ENCODE assay signal across 8 cellular contexts in genomic region chr5:176619203-176619568, GRCh38. TPM values are rescaled to one million over a fixed set of nuclear protein-coding genes. Genes with fewer than 3 reads are reported as not detected.
A peak's percentile ranks its signal among the peaks of the same experiment; 100 is the strongest.
DNase-seq lines count a peak whose midpoint lies in the region; ATAC-seq lines count a peak whose summit lies in the region.

No MANE protein-coding gene starts in this region.

- peak; percentile 79 for DNase-seq in AG08395 (ENCODE audit: low spot score)
- DNase-seq in MV-4-11 (lab: John Stamatoyannopoulos, UW), result peak; percentile 26
- DNase-seq in activated CD8-positive, alpha-beta memory T cell treated with anti-CD3 and anti-CD28 coated beads for 1 hour (ENCODE audit: extremely low read depth in 1 of 2, low read depth in 1 of 2), result peak; percentile 52 to 57
- DNase-seq in effector memory CD4-positive, alpha-beta T cell, result peak; percentile 54 to 61 (median 55)
- peak; percentile 67 for DNase-seq in mucosa of gallbladder (ENCODE audit: low spot score)
- peak; percentile 71 for DNase-seq in stimulated activated CD8-positive, alpha-beta memory T cell treated with anti-CD3 and anti-CD28 coated beads, Interleukin-7, amount 100 ng/mL, for 24 hours (ENCODE audit: low read depth)
- no peak for DNase-seq in NCI-H2029 treated with DMSO at 0.1 percent for 48 hours (lab: John Stamatoyannopoulos, UW)

- ATAC-seq in GM19395 (IDR thresholded peaks at IDR 0.05; ENCODE audit: unreplicated experiment), result peak; percentile 83

- peaks cover 21% of the 10 kb centered on the region for H3K4me1 ChIP-seq in effector memory CD4-positive, alpha-beta T cell (ENCODE audit: control insufficient read depth, insufficient read depth, low read length, poor library complexity, severe bottlenecking)

- no peaks in the 10 kb centered on the region for H3K36me3 ChIP-seq in effector memory CD4-positive, alpha-beta T cell (ENCODE audit: control insufficient read depth, insufficient read depth, low read length)

- H3K27ac ChIP-seq in effector memory CD4-positive, alpha-beta T cell (ENCODE audit: insufficient read depth, low read length, poor library complexity, severe bottlenecking), result no peak overlapping the region

- peaks cover 40% of the 10 kb centered on the region for H3K27me3 ChIP-seq in effector memory CD4-positive, alpha-beta T cell (replicated peaks; ENCODE audit: control insufficient read depth, insufficient read depth, low read length, poor library complexity, severe bottlenecking)

- no peaks in the 10 kb centered on the region for H3K9me3 ChIP-seq in effector memory CD4-positive, alpha-beta T cell (ENCODE audit: control insufficient read depth, low read length)

- H3K4me3 ChIP-seq in effector memory CD4-positive, alpha-beta T cell (ENCODE audit: insufficient read depth, low read depth, low read length, poor library complexity, severe bottlenecking), result peak overlapping the region; percentile 17

RNA-seq across cellular contexts. Expression of gene GPRIN1, which starts 9.2 kb away (rescaled TPM):
- 1.1 TPM for total RNA-seq in mucosa of gallbladder

RNA-seq across cellular contexts. Expression of gene SNCB, which starts 11.1 kb away (rescaled TPM):
- 0.14 TPM for total RNA-seq in mucosa of gallbladder

RNA-seq across cellular contexts. Expression of gene EIF4E1B, which starts 11.3 kb away (rescaled TPM):
- not detected for total RNA-seq in mucosa of gallbladder

RNA-seq across cellular contexts. Expression of gene TSPAN17, which starts 28.1 kb away (rescaled TPM):
- total RNA-seq in mucosa of gallbladder, result 47.6 TPM
